25 cellular contexts compared by ENCODE assay signal in the genomic region with DNA sequence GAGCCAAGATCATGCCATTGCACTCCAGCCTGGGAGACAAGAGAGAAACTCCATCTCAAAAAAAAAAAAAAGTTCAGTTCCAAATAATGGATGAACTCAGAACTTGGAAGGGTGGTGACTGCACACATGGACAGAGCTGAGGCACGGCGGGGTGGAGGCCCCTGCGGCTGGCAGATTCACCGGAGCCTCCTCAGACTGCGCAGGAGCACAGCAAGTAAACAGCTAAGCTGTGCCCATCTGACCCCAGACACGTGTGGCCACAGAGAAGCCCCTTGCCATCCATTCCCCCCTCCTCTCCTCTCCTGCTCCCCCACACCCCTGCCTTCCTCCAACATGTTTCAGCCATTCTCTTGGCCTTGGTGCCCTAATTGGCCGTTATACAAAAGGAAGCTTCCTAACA. TPM values are rescaled to one million over a fixed set of nuclear protein-coding genes. Genes with fewer than 3 reads are reported as not detected.
A peak's percentile ranks its signal among the peaks of the same experiment; 100 is the strongest.
DNase-seq lines count a peak whose midpoint lies in the region; ATAC-seq and TF ChIP-seq lines count a peak whose summit lies in the region.
"Had no signal": no experiment of that assay in that cellular context is flagged by ENCODE, and none has a peak within 500 bp of the region (broad histone marks: within the 10 kb centered on the region; RNA-seq: fewer than 3 reads in every experiment).

No MANE protein-coding gene starts in this region.

- ATAC-seq in IMR-90 (ENCODE audit: low read depth): no peak
- ATAC-seq in left lobe of liver: no peak

- no peak overlapping the region for H2AK5ac ChIP-seq in IMR-90 (ENCODE audit: low read depth, low read length)

- WGBS in IMR-90 (ENCODE audit: extremely low coverage in 2 of 2, insufficient read length in 1 of 2), 2 experiments: 82% methylated on average over 7 of the region's 7 CpGs; no CpG with 5 or more reads in 1 of the 2 experiments
- 67 to 82% methylated on average over 7 of the region's 7 CpGs for WGBS in testis, 2 donors

- no peak overlapping the region for H2BK5ac ChIP-seq in IMR-90 (ENCODE audit: low read depth, low read length, poor library complexity, severe bottlenecking)

- no peak overlapping the region for H3K4me2 ChIP-seq in IMR-90 (ENCODE audit: low read depth, low read length)
- H3K4me2 ChIP-seq: KMS-11 had no signal

- no TSS peak for BruUV-seq in IMR-90 (replicated peaks; lab: Mats Ljungman, UMichigan)

- no peaks in the 10 kb centered on the region for H3K79me1 ChIP-seq in IMR-90 (ENCODE audit: low read depth in 1 of 2, low read length in 2 of 2)

- no peak overlapping the region for H2BK120ac ChIP-seq in IMR-90 (ENCODE audit: low read depth, low read length)

- H3K9me3 ChIP-seq in IMR-90 (ENCODE audit: control insufficient read depth, insufficient read depth, low read length) (no peaks in the 10 kb centered on the region), testis (no peaks in the 10 kb centered on the region)

- no peaks in the 10 kb centered on the region for H3K4me1 ChIP-seq in IMR-90 (ENCODE audit: control insufficient read depth, insufficient read depth, low read length)
- no peaks in the 10 kb centered on the region for H3K4me1 ChIP-seq in testis

- H3K9me1 ChIP-seq in IMR-90 (ENCODE audit: insufficient read depth, low read length): no peaks in the 10 kb centered on the region; the same call in 1 of the 2 replicates

- peak overlapping the region; percentile 21 for H2AFZ ChIP-seq in IMR-90 (replicated peaks; ENCODE audit: low read length, poor library complexity)

- no peak overlapping the region for H3K18ac ChIP-seq in IMR-90 (ENCODE audit: low read depth, low read length)

- in situ Hi-C loops in IMR-90 (cut with MboI; ENCODE audit: low sequenced_read_pairs): no loop called here

- H3K4me3 ChIP-seq in IMR-90 (ENCODE audit: insufficient read depth, low read depth, low read length) (no peak overlapping the region), testis (no peak overlapping the region)

- H3K9ac ChIP-seq in IMR-90 (ENCODE audit: low read depth, low read length): no peak overlapping the region
- H3K9ac ChIP-seq: KMS-11 had no signal

- no peaks in the 10 kb centered on the region for H4K20me1 ChIP-seq in IMR-90 (ENCODE audit: insufficient read depth, low read length)

- POLR2A ChIA-PET in IMR-90 (lab: Charles Lee; ENCODE audit: unreplicated experiment): no interaction called here

- H4K8ac ChIP-seq in IMR-90 (ENCODE audit: low read depth in 2 of 2, low read length in 2 of 2): no peak overlapping the region

- no peak overlapping the region for H4K91ac ChIP-seq in IMR-90 (ENCODE audit: insufficient read depth, low read depth, low read length)

- TF ChIP-seq RAD21 in IMR-90 (IDR thresholded peaks at IDR 0.05; ENCODE audit: low read length): no peak

- H2BK20ac ChIP-seq in IMR-90 (ENCODE audit: low read depth, low read length): no peak overlapping the region

- TF ChIP-seq CTCF in IMR-90 (conservative IDR thresholded peaks at IDR 0.05; ENCODE audit: low read depth, low read length) (no peak), testis (IDR thresholded peaks at IDR 0.05) (no peak)

- dilution Hi-C loops in IMR-90 (cut with HindIII; ENCODE audit: low sequenced_read_pairs, unreplicated experiment): no loop called here

- H3K27ac ChIP-seq in IMR-90 (ENCODE audit: insufficient read depth, low read length): no peak overlapping the region
- no peak overlapping the region for H3K27ac ChIP-seq in testis
- H3K27ac ChIP-seq: C4-2B, HL-60, KMS-11, RWPE1 had no signal

- TF ChIP-seq POLR2A in IMR-90 (IDR thresholded peaks at IDR 0.05; ENCODE audit: low read depth, low read length) (no peak), testis (IDR thresholded peaks at IDR 0.05) (no peak)

- H3K14ac ChIP-seq in IMR-90 (replicated peaks; ENCODE audit: low read depth, low read length): no peak overlapping the region

- H3K56ac ChIP-seq in IMR-90 (ENCODE audit: extremely low read depth, insufficient read depth, low read length): no peak overlapping the region

- peak; percentile 49 for DNase-seq in activated effector memory CD4-positive, alpha-beta T cell treated with anti-CD3 and anti-CD28 coated beads, Interleukin-2, amount 50 U/mL, for 16 hours
- no peak for DNase-seq in activated effector memory CD4-positive, alpha-beta T cell treated with Interleukin-2 at 50 U/mL for 16 hours
- DNase-seq in IMR-90 (no peak), left lobe of liver (ENCODE audit: low spot score) (peak; percentile 35), testis (peak; percentile 13), HPDE6-E6E7 (ENCODE audit: extremely low spot score) (no peak), NCI-H128 (lab: John Stamatoyannopoulos, UW; ENCODE audit: unreplicated experiment) (no peak), foreskin melanocyte (no peak)
- DNase-seq: 8988T; Calu3; CD8-positive, alpha-beta memory T cell; DMS53; EL; GF-D8; HFFc6; NCI-H1092 treated with DMSO at 0.1 percent for 48 hours; NCI-H2029 treated with DMSO at 0.1 percent for 48 hours; NCI-H345; NCI-H524; NCI-H774; NK-92 treated with Interleukin-12 subunit alpha and Interleukin-12 subunit beta, amount 100 ng/mL, for 24 hours had no signal

- peaks cover 4% of the 10 kb centered on the region; the same call in 1 of the 2 replicates for H3K27me3 ChIP-seq in IMR-90 (ENCODE audit: control insufficient read depth, insufficient read depth, low read length)
- no peaks in the 10 kb centered on the region for H3K27me3 ChIP-seq in testis

- intact Hi-C loops in IMR-90 (cut with micrococcal nuclease): no loop called here
- intact Hi-C loops in testis (cut with DNase I; ENCODE audit: low total_unique reads): no loop called here

- no peak overlapping the region for H3K23ac ChIP-seq in IMR-90 (ENCODE audit: low read depth, low read length)

- no peak overlapping the region for H3K4ac ChIP-seq in IMR-90 (ENCODE audit: low read depth, low read length)

- no peak overlapping the region for H2BK15ac ChIP-seq in IMR-90 (ENCODE audit: low read depth, low read length)

- no peak overlapping the region for H4K5ac ChIP-seq in IMR-90 (ENCODE audit: low read depth, low read length)

- H2AK9ac ChIP-seq in IMR-90 (replicated peaks; ENCODE audit: low read depth, low read length, poor library complexity): no peak overlapping the region

- H3K36me3 ChIP-seq in IMR-90 (ENCODE audit: control insufficient read depth, insufficient read depth, low read length) (0 out of 2 replicates have a peak, but pooled peaks cover 1% of the 10 kb centered on the region), testis (ENCODE audit: low read depth, missing control alignments) (no peaks in the 10 kb centered on the region)

- CTCF ChIA-PET in IMR-90 (lab: Yijun Ruan, JAX): interaction anchor here (0.6 kb wide), 2 partner anchors 16 to 23 kb away, joined by 3 to 10 read pairs; no protein-coding TSS in a partner anchor

TF ChIP-seq in IMR-90, 13 proteins besides CTCF, POLR2A, EP300 and RAD21:
- no peak for TF ChIP-seq USF2 (IDR thresholded peaks at IDR 0.05; ENCODE audit: low read depth, low read length)
- no peak for TF ChIP-seq CHD1 (IDR thresholded peaks at IDR 0.05; ENCODE audit: low read depth, low read length)
- no peak for TF ChIP-seq MXI1 (IDR thresholded peaks at IDR 0.05; ENCODE audit: borderline replicate concordance, low read depth, low read length)
- no peak for TF ChIP-seq FOS (IDR thresholded peaks at IDR 0.05; ENCODE audit: low read depth, low read length)
- no peak for TF ChIP-seq SMC3 (IDR thresholded peaks at IDR 0.05; ENCODE audit: low read depth, low read length)
- TF ChIP-seq NFE2L2 (IDR thresholded peaks at IDR 0.05; ENCODE audit: low read depth, low read length): no peak

RNA-seq across cellular contexts. Expression of gene PROZ, which starts 15.6 kb away (rescaled TPM):
- total RNA-seq in IMR-90 (2012; rRNA removed) (not detected in 2 replicates), left lobe of liver (50.2 TPM), testis (under 1 TPM; 0.63 to 0.81 TPM)
- polyA plus RNA-seq in IMR-90 (2012; rRNA removed) (not detected in 2 replicates), testis (ENCODE audit: insufficient read depth, low read depth, low replicate concordance) (0.42 TPM)
- not detected in 2 replicates for polyA plus RNA-seq in IMR-90 (2012; cell fraction: cytosol; rRNA removed)
- not detected in 2 replicates for polyA plus RNA-seq in IMR-90 (2012; cell fraction: nucleus; rRNA removed; ENCODE audit: low replicate concordance)
- total RNA-seq: Calu3; CD8-positive, alpha-beta memory T cell; HFFc6 had no signal
- polyA plus RNA-seq: CD8-positive, alpha-beta memory T cell had no signal

RNA-seq across cellular contexts. Expression of gene F10, which starts 20.3 kb away (rescaled TPM):
- total RNA-seq in IMR-90 (2012; rRNA removed) (7.2 and 9.1 TPM in 2 replicates), left lobe of liver (124 TPM), testis (10 to 100 TPM; 19.9 to 33.7 TPM)
- polyA plus RNA-seq in IMR-90 (2012; rRNA removed) (19.5 and 19.7 TPM in 2 replicates), testis (ENCODE audit: insufficient read depth, low read depth, low replicate concordance) (31.9 TPM)
- polyA plus RNA-seq in IMR-90 (2012; cell fraction: cytosol; rRNA removed): 12.2 and 29.3 TPM in 2 replicates
- 9.8 and 11.4 TPM in 2 replicates for polyA plus RNA-seq in IMR-90 (2012; cell fraction: nucleus; rRNA removed; ENCODE audit: low replicate concordance)
- total RNA-seq: Calu3; CD8-positive, alpha-beta memory T cell had no signal
- polyA plus RNA-seq: CD8-positive, alpha-beta memory T cell had no signal

RNA-seq across cellular contexts. Expression of gene F7, which starts 37.3 kb away (rescaled TPM):
- total RNA-seq in IMR-90 (2012; rRNA removed): under 0.01 TPM in 1 of 2 replicates, not detected in the other
- 0.07 and 0.09 TPM in 2 replicates for polyA plus RNA-seq in IMR-90 (2012; rRNA removed)
- 0.03 TPM in 1 of 2 replicates, not detected in the other for polyA plus RNA-seq in IMR-90 (2012; cell fraction: cytosol; rRNA removed)
- 0.09 TPM in 2 replicates for polyA plus RNA-seq in IMR-90 (2012; cell fraction: nucleus; rRNA removed; ENCODE audit: low replicate concordance)
- 99.6 TPM for total RNA-seq in left lobe of liver
- 1 to 10 TPM; 2.4 to 4.9 TPM for total RNA-seq in testis
- polyA plus RNA-seq in testis (ENCODE audit: insufficient read depth, low read depth, low replicate concordance): 2.2 TPM
- total RNA-seq: Calu3, HFFc6 had no signal

Comparison
In these comparisons a context has a peak if more than half of its experiments do, and no peak if none do; other contexts are left out.
1. DNase-seq: peak in activated effector memory CD4-positive, alpha-beta T cell treated with anti-CD3 and anti-CD28 coated beads, Interleukin-2, amount 50 U/mL, for 16 hours (single experiment), left lobe of liver (single experiment) and testis (single experiment); none in activated effector memory CD4-positive, alpha-beta T cell treated with Interleukin-2 at 50 U/mL for 16 hours (single experiment), IMR-90 (single experiment), HPDE6-E6E7 (single experiment), NCI-H128 (single experiment) and foreskin melanocyte (single experiment).
2. RNA of gene PROZ, which starts 15.6 kb away (total RNA-seq): 50.2 TPM in left lobe of liver (single experiment); 0.63 to 0.81 TPM in testis and not detected in IMR-90; every median in the first group is over 10 times any median in the second.
3. RNA of gene F7, which starts 37.3 kb away (total RNA-seq): 99.6 TPM in left lobe of liver (single experiment); 2.4 to 4.9 TPM in testis and under 0.01 TPM in IMR-90; every median in the first group is over 10 times any median in the second.